14 cellular contexts compared by ENCODE assay signal in the genomic region with DNA sequence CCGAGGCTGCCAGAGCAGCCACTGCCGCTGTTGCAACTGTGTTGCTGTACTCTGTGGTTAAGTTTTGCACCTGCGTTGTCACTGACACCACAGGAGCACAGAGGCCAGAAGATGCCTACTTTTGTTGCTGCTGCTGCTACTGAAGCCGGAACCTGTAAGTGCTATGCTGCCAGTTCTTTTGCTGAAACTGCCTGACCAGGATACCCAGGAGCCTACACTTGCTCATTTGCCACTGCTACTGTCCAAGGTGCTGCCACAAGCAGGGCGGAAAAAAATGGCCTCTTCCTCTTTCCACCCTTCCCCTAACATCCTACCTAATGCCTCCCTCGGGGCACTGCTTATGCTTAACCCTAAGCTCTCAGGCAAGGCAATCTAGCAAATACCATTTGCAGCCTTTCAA. TPM values are rescaled to one million over a fixed set of nuclear protein-coding genes. Genes with fewer than 3 reads are reported as not detected.
DNase-seq lines count a peak whose midpoint lies in the region; ATAC-seq and TF ChIP-seq lines count a peak whose summit lies in the region.
"Had no signal": no experiment of that assay in that cellular context is flagged by ENCODE, and none has a peak within 500 bp of the region (broad histone marks: within the 10 kb centered on the region; RNA-seq: fewer than 3 reads in every experiment).

No MANE protein-coding gene starts in this region.

- ATAC-seq in HCT116 (no peak; the same call in 1 of the 2 replicates), PC-3 (peak; percentile 29; the same call in 1 of the 2 replicates), HG02678 (IDR thresholded peaks at IDR 0.05; ENCODE audit: unreplicated experiment) (no peak)
- ATAC-seq: activated CD4-positive, CD25-positive, alpha-beta regulatory T cell treated with anti-CD3 and anti-CD28 coated beads, Interleukin-2, amount 50 U/mL, for 24 hours; K562 had no signal

- H3K9ac ChIP-seq in HCT116 (ENCODE audit: low read length): no peak overlapping the region
- H3K9ac ChIP-seq in PC-3 (ENCODE audit: low read length): no peak overlapping the region

- POLR2A ChIA-PET in HCT116 (lab: Charles Lee) (no interaction called here), PC-3 (lab: Charles Lee; ENCODE audit: unreplicated experiment) (no interaction called here)

- DNase-seq in A172 (ENCODE audit: low spot score) (peak; percentile 26), HCT116 (ENCODE audit: low read depth, low spot score) (no peak), PC-3 (peak; percentile 19), fibroblast of villous mesenchyme (ENCODE audit: low read depth) (peak; percentile 2), CD1c-positive myeloid dendritic cell (ENCODE audit: extremely low spot score) (no peak), hypothalamus (lab: John Stamatoyannopoulos, UW) (no peak), T-helper 9 cell (no peak)
- DNase-seq: activated naive CD4-positive, alpha-beta T cell; effector memory CD4-positive, alpha-beta T cell; posterior cingulate gyrus had no signal

- RAD21 ChIA-PET in HCT116 (lab: Charles Lee; ENCODE audit: low non-redundant PET in 1 of 2, low total read pairs in 2 of 2, uncharacterized antibody in 2 of 2, unreplicated experiment in 2 of 2): no interaction called here

- H3K79me2 ChIP-seq in HCT116 (ENCODE audit: insufficient read depth, low read length) (no peaks in the 10 kb centered on the region), PC-3 (ENCODE audit: low read length) (no peaks in the 10 kb centered on the region)

- intact Hi-C loops in HCT116 (cut with micrococcal nuclease): no loop called here
- intact Hi-C loops in PC-3 (cut with micrococcal nuclease): no loop called here

- H3K4me2 ChIP-seq in HCT116 (ENCODE audit: low read length) (no peak overlapping the region), PC-3 (ENCODE audit: low read length) (no peak overlapping the region)

- no peaks in the 10 kb centered on the region; a peak in 1 of 4 replicates for H3K36me3 ChIP-seq in HCT116 (ENCODE audit: control insufficient read depth in 1 of 2, insufficient read depth in 2 of 2, low read length in 2 of 2)
- H3K36me3 ChIP-seq in PC-3 (ENCODE audit: low read depth, low read length): no peaks in the 10 kb centered on the region

- H3K9me2 ChIP-seq in HCT116 (ENCODE audit: insufficient read depth) (no peaks in the 10 kb centered on the region), PC-3 (replicated peaks; ENCODE audit: low read length) (no peaks in the 10 kb centered on the region)

- H2AFZ ChIP-seq in HCT116 (ENCODE audit: low read depth, low read length, poor library complexity, severe bottlenecking): no peak overlapping the region
- H2AFZ ChIP-seq in PC-3 (ENCODE audit: low read length): no peak overlapping the region

- H3K4me3 ChIP-seq in HCT116 (replicated peaks in 1 of 2; ENCODE audit: low read depth in 1 of 2, low read length in 2 of 2) (no peak overlapping the region), PC-3 (ENCODE audit: low read length) (no peak overlapping the region), fibroblast of villous mesenchyme (ENCODE audit: low read depth, low read length) (no peak overlapping the region)
- H3K4me3 ChIP-seq: K562 had no signal

- H3K27me3 ChIP-seq in HCT116 (ENCODE audit: insufficient read depth, low read length) (no peaks in the 10 kb centered on the region; the same call in 1 of the 2 replicates), PC-3 (ENCODE audit: low read length) (no peaks in the 10 kb centered on the region)

- TF ChIP-seq CTCF in HCT116 (IDR thresholded peaks at IDR 0.05 in 2 of 3, conservative IDR thresholded peaks at IDR 0.05 in 1 of 3; ENCODE audit: borderline replicate concordance in 1 of 3, insufficient read depth in 1 of 3, low read depth in 2 of 3, low read length in 2 of 3) (no peak), PC-3 (conservative IDR thresholded peaks at IDR 0.05; ENCODE audit: low read depth, low read length) (no peak), fibroblast of villous mesenchyme (IDR thresholded peaks at IDR 0.05; ENCODE audit: insufficient read depth, low read depth, low read length) (no peak)

- CTCF ChIA-PET in HCT116 (lab: Charles Lee): no interaction called here
- CTCF ChIA-PET in PC-3 (lab: Charles Lee): no interaction called here

- BruUV-seq in HCT116 (replicated peaks; lab: Mats Ljungman, UMichigan) (no TSS peak), PC-3 (replicated peaks; lab: Mats Ljungman, UMichigan) (no TSS peak)

- TF ChIP-seq POLR2A in HCT116 (IDR thresholded peaks at IDR 0.05; ENCODE audit: borderline replicate concordance, extremely low read depth, insufficient read depth, insufficient read length): no peak

- TF ChIP-seq RAD21 in HCT116 (IDR thresholded peaks at IDR 0.05; ENCODE audit: low read depth): no peak

- no peaks in the 10 kb centered on the region for H4K20me1 ChIP-seq in HCT116 (ENCODE audit: insufficient read depth)
- H4K20me1 ChIP-seq in PC-3 (ENCODE audit: low read length): no peaks in the 10 kb centered on the region

- H3K4me1 ChIP-seq in HCT116 (ENCODE audit: control insufficient read depth in 1 of 2, insufficient read depth in 2 of 2, low read length in 2 of 2): no peaks in the 10 kb centered on the region
- H3K4me1 ChIP-seq in PC-3 (ENCODE audit: insufficient read depth, low read length): peaks cover under 1% of the 10 kb centered on the region; the same call in 1 of the 2 replicates

- H3K27ac ChIP-seq in HCT116 (ENCODE audit: low read depth, low read length): no peak overlapping the region
- H3K27ac ChIP-seq in PC-3 (ENCODE audit: low read length): no peak overlapping the region
- H3K27ac ChIP-seq: C4-2B had no signal

- H3K9me3 ChIP-seq in HCT116 (ENCODE audit: control insufficient read depth in 1 of 2, insufficient read depth in 1 of 2, low read depth in 1 of 2, low read length in 2 of 2) (no peaks in the 10 kb centered on the region), PC-3 (ENCODE audit: low read length) (no peaks in the 10 kb centered on the region)

- no peaks in the 10 kb centered on the region for H3F3A ChIP-seq in PC-3 (ENCODE audit: low read length, unreplicated experiment)

TF ChIP-seq in HCT116, 20 proteins besides CTCF, POLR2A, EP300 and RAD21:
- TF ChIP-seq JUND (IDR thresholded peaks at IDR 0.05): no peak
- TF ChIP-seq, protein P1, sequence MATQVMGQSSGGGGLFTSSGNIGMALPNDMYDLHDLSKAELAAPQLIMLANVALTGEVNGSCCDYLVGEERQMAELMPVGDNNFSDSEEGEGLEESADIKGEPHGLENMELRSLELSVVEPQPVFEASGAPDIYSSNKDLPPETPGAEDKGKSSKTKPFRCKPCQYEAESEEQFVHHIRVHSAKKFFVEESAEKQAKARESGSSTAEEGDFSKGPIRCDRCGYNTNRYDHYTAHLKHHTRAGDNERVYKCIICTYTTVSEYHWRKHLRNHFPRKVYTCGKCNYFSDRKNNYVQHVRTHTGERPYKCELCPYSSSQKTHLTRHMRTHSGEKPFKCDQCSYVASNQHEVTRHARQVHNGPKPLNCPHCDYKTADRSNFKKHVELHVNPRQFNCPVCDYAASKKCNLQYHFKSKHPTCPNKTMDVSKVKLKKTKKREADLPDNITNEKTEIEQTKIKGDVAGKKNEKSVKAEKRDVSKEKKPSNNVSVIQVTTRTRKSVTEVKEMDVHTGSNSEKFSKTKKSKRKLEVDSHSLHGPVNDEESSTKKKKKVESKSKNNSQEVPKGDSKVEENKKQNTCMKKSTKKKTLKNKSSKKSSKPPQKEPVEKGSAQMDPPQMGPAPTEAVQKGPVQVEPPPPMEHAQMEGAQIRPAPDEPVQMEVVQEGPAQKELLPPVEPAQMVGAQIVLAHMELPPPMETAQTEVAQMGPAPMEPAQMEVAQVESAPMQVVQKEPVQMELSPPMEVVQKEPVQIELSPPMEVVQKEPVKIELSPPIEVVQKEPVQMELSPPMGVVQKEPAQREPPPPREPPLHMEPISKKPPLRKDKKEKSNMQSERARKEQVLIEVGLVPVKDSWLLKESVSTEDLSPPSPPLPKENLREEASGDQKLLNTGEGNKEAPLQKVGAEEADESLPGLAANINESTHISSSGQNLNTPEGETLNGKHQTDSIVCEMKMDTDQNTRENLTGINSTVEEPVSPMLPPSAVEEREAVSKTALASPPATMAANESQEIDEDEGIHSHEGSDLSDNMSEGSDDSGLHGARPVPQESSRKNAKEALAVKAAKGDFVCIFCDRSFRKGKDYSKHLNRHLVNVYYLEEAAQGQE (IDR thresholded peaks at IDR 0.05; ENCODE audit: low read depth): peak; percentile 64
TF ChIP-seq in HCT116: peak in this region for 1.

RNA-seq across cellular contexts. Expression of a gene that starts 29.0 kb away (rescaled TPM):
- 2.0 and 2.5 TPM in 2 replicates for total RNA-seq in A172 (2014; rRNA removed; shearing (Covaris generic))
- total RNA-seq in HCT116 (2021; ENCODE audit: unreplicated experiment) (4.1 TPM), PC-3 (2014; rRNA removed) (4.4 and 6.2 TPM in 2 replicates), fibroblast of villous mesenchyme (3.5 and 9.5 TPM in 2 replicates)
- 1.2 and 1.4 TPM in 2 replicates for polyA plus RNA-seq in HCT116 (2012)

Comparison
In these comparisons a context has a peak if more than half of its experiments do, and no peak if none do; other contexts are left out.
1. DNase-seq: peak in A172 (single experiment), PC-3 (single experiment) and fibroblast of villous mesenchyme (single experiment); none in HCT116 (single experiment), CD1c-positive myeloid dendritic cell (single experiment), hypothalamus (0 of 51) and T-helper 9 cell (single experiment).